In the genomic region with DNA sequence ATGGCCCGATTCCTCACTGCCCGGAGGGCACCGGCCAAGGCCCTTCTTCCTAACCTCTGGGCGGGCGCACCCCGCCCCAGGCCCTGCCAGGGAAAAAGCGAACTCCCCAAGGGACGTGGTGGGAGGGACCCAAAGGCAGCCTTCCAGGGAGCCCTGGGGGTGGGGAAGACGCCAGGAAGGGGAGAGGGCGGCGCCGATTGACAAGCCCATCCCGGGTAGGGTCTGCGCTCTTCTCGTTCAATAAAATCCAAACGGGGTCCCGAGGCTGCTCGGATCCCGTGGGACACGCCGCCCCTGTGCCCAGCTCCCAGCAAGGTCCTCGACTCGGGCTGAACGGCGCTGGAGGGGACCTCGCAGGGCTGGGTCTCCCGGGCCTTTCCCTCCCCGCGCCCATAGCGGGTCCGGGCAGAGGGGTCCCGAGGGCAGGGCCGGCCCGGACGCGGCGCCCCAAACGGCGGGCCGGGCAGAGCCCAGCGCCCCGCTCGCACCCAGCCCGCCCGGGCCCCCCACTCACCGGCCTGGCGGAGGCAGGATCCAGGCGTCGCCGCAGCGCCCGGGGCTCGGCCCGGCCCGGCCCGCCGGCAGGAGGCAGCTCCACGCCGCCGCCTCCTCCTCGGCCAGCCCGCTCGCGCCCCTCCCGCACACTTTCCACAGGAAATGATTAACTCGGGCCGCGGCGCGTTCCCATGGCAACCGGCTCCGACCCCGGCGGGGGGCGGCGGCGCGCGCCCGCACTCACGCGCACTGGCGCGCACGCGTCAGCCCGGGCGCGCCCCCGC, we compare ENCODE assay signal across 8 cellular contexts. TPM values are rescaled to one million over a fixed set of nuclear protein-coding genes. Genes with fewer than 3 reads are reported as not detected.
A peak's percentile ranks its signal among the peaks of the same experiment; 100 is the strongest.
DNase-seq lines count a peak whose midpoint lies in the region; ATAC-seq and TF ChIP-seq lines count a peak whose summit lies in the region.

A gene with protein sequence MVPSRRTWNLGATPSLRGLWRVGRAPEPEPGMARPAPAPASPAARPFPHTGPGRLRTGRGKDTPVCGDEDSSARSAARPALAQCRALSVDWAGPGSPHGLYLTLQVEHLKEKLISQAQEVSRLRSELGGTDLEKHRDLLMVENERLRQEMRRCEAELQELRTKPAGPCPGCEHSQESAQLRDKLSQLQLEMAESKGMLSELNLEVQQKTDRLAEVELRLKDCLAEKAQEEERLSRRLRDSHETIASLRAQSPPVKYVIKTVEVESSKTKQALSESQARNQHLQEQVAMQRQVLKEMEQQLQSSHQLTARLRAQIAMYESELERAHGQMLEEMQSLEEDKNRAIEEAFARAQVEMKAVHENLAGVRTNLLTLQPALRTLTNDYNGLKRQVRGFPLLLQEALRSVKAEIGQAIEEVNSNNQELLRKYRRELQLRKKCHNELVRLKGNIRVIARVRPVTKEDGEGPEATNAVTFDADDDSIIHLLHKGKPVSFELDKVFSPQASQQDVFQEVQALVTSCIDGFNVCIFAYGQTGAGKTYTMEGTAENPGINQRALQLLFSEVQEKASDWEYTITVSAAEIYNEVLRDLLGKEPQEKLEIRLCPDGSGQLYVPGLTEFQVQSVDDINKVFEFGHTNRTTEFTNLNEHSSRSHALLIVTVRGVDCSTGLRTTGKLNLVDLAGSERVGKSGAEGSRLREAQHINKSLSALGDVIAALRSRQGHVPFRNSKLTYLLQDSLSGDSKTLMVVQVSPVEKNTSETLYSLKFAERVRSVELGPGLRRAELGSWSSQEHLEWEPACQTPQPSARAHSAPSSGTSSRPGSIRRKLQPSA (minus strand): TSS at position 636 of the 779 bp plus-strand sequence. CDS start 4,248 bp downstream, outside the sequence.

- H3K36me3 ChIP-seq in BJ (ENCODE audit: control insufficient read depth, insufficient read depth, low read length): peaks cover 11% of the 10 kb centered on the region

- H3K27me3 ChIP-seq in BJ (ENCODE audit: control insufficient read depth, insufficient read depth, low read length): no peaks in the 10 kb centered on the region

- CTCF ChIA-PET in BJ (lab: Yijun Ruan, JAX): interaction anchor here (1.0 to 2.1 kb wide), 2 partner anchors 10 to 61 kb away, joined by 5 to 6 read pairs; no protein-coding TSS in a partner anchor

- DNase-seq in BJ (ENCODE audit: low read depth) (no peak), SKM-1 (lab: John Stamatoyannopoulos, UW; ENCODE audit: unreplicated experiment) (peak; percentile 55), glomerular visceral epithelial cell (ENCODE audit: extremely low spot score) (peak; percentile 79), nucleus accumbens (lab: John Stamatoyannopoulos, UW) (peak in 49 of 56 donors; percentile 29 to 91 (median 74)), stromal cell of bone marrow (ENCODE audit: low read depth) (peak; percentile 60)
- peak; percentile 67 to 69 for DNase-seq in activated naive CD4-positive, alpha-beta T cell treated with anti-CD3 and anti-CD28 coated beads, Interleukin-2, amount 50 U/mL, for 72 hours (ENCODE audit: low spot score in 2 of 2)

- peak within 1 kb of the TSS in 1 of 2 donors; percentile 32 for H3K27ac Mint-ChIP-seq in activated naive CD4-positive, alpha-beta T cell treated with anti-CD3 and anti-CD28 coated beads, Interleukin-2, amount 50 U/mL, for 72 hours

- POLR2A ChIA-PET in BJ (lab: Charles Lee): interaction anchor here (1.0 kb wide), 1 partner anchor 15 kb away, joined by 10 read pairs; no protein-coding TSS in a partner anchor

- no peak for TF ChIP-seq CTCF in BJ (IDR thresholded peaks at IDR 0.05; ENCODE audit: insufficient read depth, low read depth, low read length)

- peaks cover 7% of the 10 kb centered on the region in 2 donors for H3K36me3 Mint-ChIP-seq in activated naive CD4-positive, alpha-beta T cell treated with anti-CD3 and anti-CD28 coated beads, Interleukin-2, amount 50 U/mL, for 72 hours

- no peaks in the 10 kb centered on the region for H3K9me3 Mint-ChIP-seq in activated naive CD4-positive, alpha-beta T cell treated with anti-CD3 and anti-CD28 coated beads, Interleukin-2, amount 50 U/mL, for 72 hours

- peak within 1 kb of the TSS; percentile 68 for H3K4me3 ChIP-seq in BJ (ENCODE audit: low read depth, low read length)

- peak; percentile 49 for ATAC-seq in HG02588 (IDR thresholded peaks at IDR 0.05; ENCODE audit: unreplicated experiment)
- ATAC-seq in activated naive CD4-positive, alpha-beta T cell treated with anti-CD3 and anti-CD28 coated beads, Interleukin-2, amount 50 U/mL, for 72 hours: peak; percentile 75 to 85
- ATAC-seq in HG03469 (IDR thresholded peaks at IDR 0.05; ENCODE audit: unreplicated experiment): no peak

RNA-seq across cellular contexts. Expression of the gene that starts here (rescaled TPM):
- 35.3 and 60.5 TPM in 2 replicates for polyA plus RNA-seq in BJ (2011; rRNA removed)
- 48.8 and 71.7 TPM in 2 replicates for polyA minus RNA-seq in BJ (2011; rRNA and poly(A)+ RNA removed)
- total RNA-seq in activated naive CD4-positive, alpha-beta T cell treated with anti-CD3 and anti-CD28 coated beads, Interleukin-2, amount 50 U/mL, for 72 hours: under 1 TPM; 0.16 to 0.64 TPM

Comparison
In these comparisons a context has a peak if more than half of its experiments do, and no peak if none do; other contexts are left out.
1. Peak in DNase-seq and ATAC-seq in activated naive CD4-positive, alpha-beta T cell treated with anti-CD3 and anti-CD28 coated beads, Interleukin-2, amount 50 U/mL, for 72 hours; RNA of the gene not detected or under 1 TPM.